In genomic region chr4:185142563-185142910, GRCh38 we compare ENCODE assay signal across 1 cellular context.
TF ChIP-seq lines count a peak whose summit lies in the region.

No MANE protein-coding gene starts in this region.

TF ChIP-seq in HepG2, 621 proteins besides CTCF, POLR2A, EP300 and RAD21 (continued from another document):
- peak; percentile 36; the same call in 1 of the 2 replicates for TF ChIP-seq USF2 (IDR thresholded peaks at IDR 0.05; ENCODE audit: low read depth, low read length)
- no peak for TF ChIP-seq USF2 (CRISPR knock-in tag; IDR thresholded peaks at IDR 0.05; ENCODE audit: borderline replicate concordance)
- TF ChIP-seq NCOA2 (CRISPR knock-in tag; IDR thresholded peaks at IDR 0.05): 0 out of 2 replicates have a peak, but pooled peaks have one; percentile 3
- TF ChIP-seq ZNF24 (IDR thresholded peaks at IDR 0.05): peak; percentile 89
- peak; percentile 78 for TF ChIP-seq CEBPB (IDR thresholded peaks at IDR 0.05; ENCODE audit: borderline replicate concordance, low read depth, low read length)
- TF ChIP-seq MATR3 (CRISPR knock-in tag; IDR thresholded peaks at IDR 0.05): no peak
- TF ChIP-seq TCF7 (IDR thresholded peaks at IDR 0.05; ENCODE audit: low read depth): no peak
- 0 out of 2 replicates have a peak, but pooled peaks have one; percentile 5 for TF ChIP-seq E2F2 (CRISPR knock-in tag; IDR thresholded peaks at IDR 0.05; ENCODE audit: borderline replicate concordance)
- TF ChIP-seq HNF1A (IDR thresholded peaks at IDR 0.05; ENCODE audit: low read depth): no peak
- TF ChIP-seq HNF1A (CRISPR knock-in tag; IDR thresholded peaks at IDR 0.05; ENCODE audit: borderline replicate concordance): no peak
- TF ChIP-seq HMG20B (CRISPR knock-in tag; conservative IDR thresholded peaks at IDR 0.05): no peak
- no peak for TF ChIP-seq E2F5 (CRISPR knock-in tag; conservative IDR thresholded peaks at IDR 0.05)
- no peak for TF ChIP-seq PRPF4 (IDR thresholded peaks at IDR 0.05; ENCODE audit: low read depth, low read length, poor library complexity, severe bottlenecking)
